Comparison of ENCODE assay signal across 14 cellular contexts in the genomic region with DNA sequence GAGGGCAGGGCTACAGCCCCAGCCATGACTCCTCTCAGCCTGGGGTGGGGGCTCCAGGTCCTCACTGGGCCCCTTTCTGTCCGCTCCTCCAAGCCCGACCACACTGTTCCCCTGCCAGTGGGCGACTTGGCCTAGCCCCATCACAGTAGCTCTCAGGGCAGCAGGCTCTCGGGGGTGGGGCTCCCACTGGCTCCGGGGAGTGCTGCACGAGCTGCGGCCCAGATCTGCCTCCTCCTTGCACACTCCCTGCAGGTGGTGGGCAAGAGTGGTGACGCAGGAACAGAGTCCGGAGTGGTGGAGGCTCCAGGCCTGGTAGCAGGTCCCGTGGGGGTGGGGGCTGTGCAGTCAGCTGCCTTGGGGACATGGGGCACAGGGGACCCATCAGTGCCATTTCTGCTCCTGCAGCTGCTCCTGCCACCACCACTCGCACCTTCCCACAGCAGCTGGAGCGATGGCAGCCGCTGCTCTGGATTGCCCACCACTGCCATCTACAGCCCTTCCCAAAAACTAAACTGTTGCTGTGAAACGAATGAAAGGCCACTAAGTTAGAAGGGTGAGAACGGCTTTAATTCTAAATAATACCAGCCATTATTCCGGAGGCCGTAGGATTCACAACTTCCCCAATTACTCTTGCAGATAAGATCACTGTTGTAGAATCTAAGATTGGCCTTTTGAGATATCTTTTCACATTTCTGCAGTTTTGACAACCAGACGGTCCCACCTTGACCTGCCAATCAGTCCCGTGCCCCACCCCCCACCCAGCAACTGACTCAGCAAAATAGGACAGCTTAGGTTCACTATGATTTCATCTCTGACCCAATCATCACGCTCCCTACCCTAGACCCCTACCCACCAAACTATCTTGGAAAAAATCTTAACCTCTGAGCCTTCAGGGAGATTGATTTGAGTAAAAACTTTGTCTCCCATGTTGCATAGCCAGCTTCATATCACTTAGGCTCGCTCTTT.
DNase-seq lines count a peak whose midpoint lies in the region; ATAC-seq and TF ChIP-seq lines count a peak whose summit lies in the region.
"Had no signal": no experiment of that assay in that cellular context is flagged by ENCODE, and none has a peak within 500 bp of the region (broad histone marks: within the 10 kb centered on the region; RNA-seq: fewer than 3 reads in every experiment).

No MANE protein-coding gene starts in this region.

- H2BK120ac ChIP-seq in H9 (ENCODE audit: low read depth, low read length, poor library complexity, severe bottlenecking): no peak overlapping the region

- H3K4me3 ChIP-seq in lower lobe of right lung: no peak overlapping the region
- H3K4me3 ChIP-seq: BLaER1, ovary, SJCRH30 had no signal

- H3K27me3 Mint-ChIP-seq in H9 (ENCODE audit: low read depth): no peaks in the 10 kb centered on the region; the same call in 1 of the 2 replicates
- H3K27me3 Mint-ChIP-seq in WTC11 (ENCODE audit: low read depth): no peaks in the 10 kb centered on the region

- peak overlapping the region in 1 of 3 experiments; percentile 78; a peak in 2 of 7 replicates for H3K27ac Mint-ChIP-seq in H9
- no peak overlapping the region; the same call in 1 of the 2 replicates for H3K27ac Mint-ChIP-seq in WTC11

- TF ChIP-seq CTCF in C4-2B (conservative IDR thresholded peaks at IDR 0.05) (peak; percentile 11; the same call in 1 of the 2 replicates), H9 (conservative IDR thresholded peaks at IDR 0.05) (peak; percentile 66), WTC11 (IDR thresholded peaks at IDR 0.05) (no peak), lower lobe of right lung (IDR thresholded peaks at IDR 0.05) (no peak)

- no peak overlapping the region for H3T11ph ChIP-seq in H9 (ENCODE audit: low read length)

- H2BK5ac ChIP-seq in H9 (ENCODE audit: insufficient read length, low read length): no peak overlapping the region

- POLR2A ChIA-PET in WTC11 (lab: Charles Lee): no interaction called here

- H3K4me1 Mint-ChIP-seq in H9 (peaks cover 5 to 8% of the 10 kb centered on the region in 2 experiments; a peak in 3 of 4 replicates), WTC11 (peaks cover 6% of the 10 kb centered on the region)

- no peaks in the 10 kb centered on the region for H3K4me1 ChIP-seq in H9 (ENCODE audit: insufficient read depth, low read length)
- no peaks in the 10 kb centered on the region for H3K4me1 ChIP-seq in lower lobe of right lung
- H3K4me1 ChIP-seq: SJCRH30 had no signal

- no peak overlapping the region for H3K9ac ChIP-seq in H9 (ENCODE audit: extremely low read depth, insufficient read length, low read length)
- H3K9ac ChIP-seq: BLaER1 had no signal

- H3K23ac ChIP-seq in H9 (ENCODE audit: insufficient read length, low read depth, low read length): no peak overlapping the region

- H3K27me3 ChIP-seq in H9 (ENCODE audit: insufficient read depth, low read length): no peaks in the 10 kb centered on the region
- no peaks in the 10 kb centered on the region for H3K27me3 ChIP-seq in lower lobe of right lung (ENCODE audit: low read depth)
- H3K27me3 ChIP-seq: BLaER1, ovary, SJCRH30 had no signal

- H3K9me3 ChIP-seq in H9 (ENCODE audit: control insufficient read depth, low read depth, low read length) (no peaks in the 10 kb centered on the region), lower lobe of right lung (no peaks in the 10 kb centered on the region)
- H3K9me3 ChIP-seq: ovary, SJCRH30 had no signal

- H3K27ac ChIP-seq in C4-2B (no peak overlapping the region), H9 (ENCODE audit: insufficient read length, low read depth, low read length) (no peak overlapping the region), lower lobe of right lung (no peak overlapping the region)
- H3K27ac ChIP-seq: BLaER1, HL-60, ovary, SJCRH30 had no signal

- H3K56ac ChIP-seq in H9 (ENCODE audit: insufficient read length, low read depth, low read length): no peak overlapping the region

- intact Hi-C loops in lower lobe of right lung (cut with DNase I): no loop called here

- no peaks in the 10 kb centered on the region for H3K36me3 ChIP-seq in lower lobe of right lung
- H3K36me3 ChIP-seq: BLaER1, ovary, SJCRH30 had no signal

- H4K5ac ChIP-seq in H9 (ENCODE audit: insufficient read length, low read depth, low read length): no peak overlapping the region

- H3K36me3 Mint-ChIP-seq in H9 (ENCODE audit: insufficient read depth in 1 of 3, low read depth in 3 of 3): no peaks in the 10 kb centered on the region
- H3K36me3 Mint-ChIP-seq in WTC11: no peaks in the 10 kb centered on the region

- WGBS in H9 (ENCODE audit: extremely low coverage, insufficient read length, low lambda C conversion rate): no CpG with 5 or more reads among the region's 21 CpGs

- no peak overlapping the region for H2AK5ac ChIP-seq in H9 (ENCODE audit: insufficient read length, low read length)

- no peaks in the 10 kb centered on the region for H3K79me1 ChIP-seq in H9 (ENCODE audit: insufficient read depth, low read depth, low read length, poor library complexity, severe bottlenecking)

- no peak overlapping the region for H2BK20ac ChIP-seq in H9 (ENCODE audit: low read depth, low read length, poor library complexity, severe bottlenecking)

- no peak overlapping the region for H3K4me2 ChIP-seq in H9 (ENCODE audit: insufficient read depth, insufficient read length, low read length)
- H3K4me2 ChIP-seq: BLaER1 had no signal

- H3K4me3 Mint-ChIP-seq in H9 (no peak overlapping the region), WTC11 (no peak overlapping the region)

- H4K91ac ChIP-seq in H9 (ENCODE audit: insufficient read length, low read depth, low read length): no peak overlapping the region

- no peaks in the 10 kb centered on the region for H3K23me2 ChIP-seq in H9 (ENCODE audit: insufficient read length, low read depth, low read length, poor library complexity, severe bottlenecking)

- CTCF ChIA-PET in WTC11 (lab: Charles Lee): interaction anchor here (0.6 to 2.1 kb wide), 5 partner anchors 34 to 683 kb away, joined by 3 to 12 read pairs (median 3); a partner anchor contains a TSS

- DNase-seq in H9: peak; percentile 74
- peak; percentile 46 for DNase-seq in WTC11 (ENCODE audit: low spot score)
- no peak for DNase-seq in lower lobe of right lung
- DNase-seq in middle frontal gyrus (ENCODE audit: extremely low spot score, low spot score): no peak
- DNase-seq in activated CD4-positive, alpha-beta T cell treated with anti-CD3 and anti-CD28 coated beads for 1 hour: no peak
- DNase-seq: activated CD4-positive, alpha-beta T cell treated with anti-CD3 and anti-CD28 coated beads, Interleukin-2, amount 50 U/mL, for 48 hours; NCI-H187 treated with DMSO at 0.1 percent for 48 hours; ovary had no signal

- ATAC-seq in WTC11 (peak; percentile 93), lower lobe of right lung (peak; percentile 9 to 41), GM18520 (IDR thresholded peaks at IDR 0.05; ENCODE audit: unreplicated experiment) (no peak), HG03159 (IDR thresholded peaks at IDR 0.05; ENCODE audit: unreplicated experiment) (no peak)

- H3K79me2 ChIP-seq in H9 (ENCODE audit: insufficient read depth, low read length): no peaks in the 10 kb centered on the region

- no peak overlapping the region for H2AFZ ChIP-seq in H9 (ENCODE audit: low read length)

- no peak overlapping the region for H3K14ac ChIP-seq in H9 (ENCODE audit: insufficient read depth, low read length)

- no peak overlapping the region for H2BK12ac ChIP-seq in H9 (ENCODE audit: insufficient read length, low read depth, low read length)

- H4K20me1 ChIP-seq in H9 (ENCODE audit: control insufficient read depth, insufficient read depth, insufficient read length): no peaks in the 10 kb centered on the region
- H4K20me1 ChIP-seq: BLaER1 had no signal

- no peak overlapping the region for H4K8ac ChIP-seq in H9 (replicated peaks; ENCODE audit: insufficient read length, low read depth, low read length)

- H3K4ac ChIP-seq in H9 (ENCODE audit: low read depth, low read length): no peak overlapping the region

- no peaks in the 10 kb centered on the region; a peak in 1 of 5 replicates for H3K9me3 Mint-ChIP-seq in H9
- H3K9me3 Mint-ChIP-seq in WTC11: no peaks in the 10 kb centered on the region

- no peak overlapping the region for H3K18ac ChIP-seq in H9 (ENCODE audit: insufficient read length, low read depth, low read length)

- no peak overlapping the region for H2BK15ac ChIP-seq in H9 (ENCODE audit: low read depth, low read length)

TF ChIP-seq in WTC11, 78 proteins besides CTCF, POLR2A, EP300 and RAD21 (continues in another document):
- no peak for TF ChIP-seq RORB (CRISPR knock-in tag; IDR thresholded peaks at IDR 0.05)
- TF ChIP-seq, protein P1, sequence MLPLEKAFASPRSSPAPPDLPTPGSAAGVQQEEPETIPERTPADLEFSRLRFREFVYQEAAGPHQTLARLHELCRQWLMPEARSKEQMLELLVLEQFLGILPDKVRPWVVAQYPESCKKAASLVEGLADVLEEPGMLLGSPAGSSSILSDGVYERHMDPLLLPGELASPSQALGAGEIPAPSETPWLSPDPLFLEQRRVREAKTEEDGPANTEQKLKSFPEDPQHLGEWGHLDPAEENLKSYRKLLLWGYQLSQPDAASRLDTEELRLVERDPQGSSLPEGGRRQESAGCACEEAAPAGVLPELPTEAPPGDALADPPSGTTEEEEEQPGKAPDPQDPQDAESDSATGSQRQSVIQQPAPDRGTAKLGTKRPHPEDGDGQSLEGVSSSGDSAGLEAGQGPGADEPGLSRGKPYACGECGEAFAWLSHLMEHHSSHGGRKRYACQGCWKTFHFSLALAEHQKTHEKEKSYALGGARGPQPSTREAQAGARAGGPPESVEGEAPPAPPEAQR (CRISPR knock-in tag; IDR thresholded peaks at IDR 0.05): no peak

Comparison
In these comparisons a context has a peak if more than half of its experiments do, and no peak if none do; other contexts are left out.
1. CTCF ChIP-seq: peak in C4-2B (single experiment) and H9 (single experiment); none in WTC11 (single experiment) and lower lobe of right lung (single experiment).
2. DNase-seq: peak in H9 (single experiment) and WTC11 (single experiment); none in lower lobe of right lung (single experiment), middle frontal gyrus (single experiment) and activated CD4-positive, alpha-beta T cell treated with anti-CD3 and anti-CD28 coated beads for 1 hour (single experiment).
3. ATAC-seq: peak in WTC11 (single experiment) and lower lobe of right lung (2 of 2); none in GM18520 (single experiment) and HG03159 (single experiment).